Comparison of ENCODE assay signal across 20 cellular contexts in the genomic region with DNA sequence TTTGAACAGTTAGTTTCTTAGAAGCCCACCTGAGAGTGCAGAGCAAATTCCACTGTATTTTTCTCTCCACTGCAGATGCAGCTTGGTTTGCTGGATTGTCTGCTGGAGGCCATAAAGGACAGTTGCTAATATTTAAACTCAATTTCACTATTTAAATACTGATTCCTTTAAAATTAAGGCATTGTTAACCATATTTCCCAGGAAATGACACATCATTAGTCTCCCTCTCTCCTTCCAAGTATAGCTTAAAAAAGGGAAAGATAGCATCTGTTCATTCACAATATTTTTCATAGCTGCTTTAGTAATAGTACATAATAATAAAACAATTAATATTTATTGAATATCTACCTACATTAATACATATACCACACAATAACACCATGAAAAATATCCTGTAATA.
"Had no signal": no experiment of that assay in that cellular context is flagged by ENCODE, and none has a peak within 500 bp of the region (broad histone marks: within the 10 kb centered on the region; RNA-seq: fewer than 3 reads in every experiment).

No MANE protein-coding gene starts in this region.

- H3K9me3 Mint-ChIP-seq: activated T-cell treated with anti-CD3 and anti-CD28 coated beads, Interleukin-2, amount 50 U/mL, for 4 hours; central memory CD8-positive, alpha-beta T cell; stimulated activated naive CD8-positive, alpha-beta T cell treated with anti-CD3 and anti-CD28 coated beads, Interleukin-15, Interleukin-2, amounts not matched to agents 100 ng/mL and 50 ng/mL, for 24 hours had no signal

- H3K27ac Mint-ChIP-seq: activated B cell treated with CpG ODN at 0.5 μM for 24 hours; activated naive CD4-positive, alpha-beta T cell treated with anti-CD3 and anti-CD28 coated beads for 36 hours; brain; nephron progenitor cell; progenitor cell of endocrine pancreas; stimulated activated naive CD8-positive, alpha-beta T cell treated with anti-CD3 and anti-CD28 coated beads, Interleukin-15, Interleukin-2, amounts not matched to agents 100 ng/mL and 50 ng/mL, for 24 hours had no signal

- H3K4me1 Mint-ChIP-seq: activated B cell treated with CpG ODN at 0.5 μM for 24 hours; brain; central memory CD8-positive, alpha-beta T cell; nephron progenitor cell had no signal

- H3K36me3 ChIP-seq: colonic mucosa, heart right ventricle, left ventricle myocardium inferior, vagina had no signal

- H3K36me3 Mint-ChIP-seq: brain had no signal

- H3K4me3 ChIP-seq: colonic mucosa, heart right ventricle, left ventricle myocardium inferior, vagina had no signal

- H3K27ac ChIP-seq: colonic mucosa, heart right ventricle, left ventricle myocardium inferior, vagina had no signal

- H3K4me3 Mint-ChIP-seq: activated B cell treated with CpG ODN at 0.5 μM for 24 hours; activated naive CD4-positive, alpha-beta T cell treated with anti-CD3 and anti-CD28 coated beads for 36 hours; activated T-cell treated with anti-CD3 and anti-CD28 coated beads, Interleukin-2, amount 50 U/mL, for 4 hours; brain; central memory CD8-positive, alpha-beta T cell; nephron progenitor cell; stimulated activated naive CD8-positive, alpha-beta T cell treated with anti-CD3 and anti-CD28 coated beads, Interleukin-15, Interleukin-2, amounts not matched to agents 100 ng/mL and 50 ng/mL, for 24 hours had no signal

- H3K27me3 Mint-ChIP-seq: activated B cell treated with CpG ODN at 0.5 μM for 24 hours; brain; central memory CD8-positive, alpha-beta T cell; progenitor cell of endocrine pancreas; stimulated activated naive CD8-positive, alpha-beta T cell treated with anti-CD3 and anti-CD28 coated beads, Interleukin-15, Interleukin-2, amounts not matched to agents 100 ng/mL and 50 ng/mL, for 24 hours had no signal

- H3K9me3 ChIP-seq: colonic mucosa, vagina had no signal

- H3K4me1 ChIP-seq: colonic mucosa, heart right ventricle, left ventricle myocardium inferior, vagina had no signal

- H3K27me3 ChIP-seq: colonic mucosa, heart right ventricle, vagina had no signal

- ATAC-seq: activated T-cell treated with anti-CD3 and anti-CD28 coated beads, Interleukin-2, amount 50 U/mL, for 4 hours; heart right ventricle had no signal

- DNase-seq: activated B cell treated with CpG ODN at 0.5 μM for 24 hours; activated CD4-positive, alpha-beta T cell treated with anti-CD3 and anti-CD28 coated beads, Interleukin-2, amount 50 U/mL, for 1 hour; activated CD8-positive, alpha-beta memory T cell treated with anti-CD3 and anti-CD28 coated beads, Interleukin-2, amount 50 U/mL, for 4 hours; activated naive CD4-positive, alpha-beta T cell treated with anti-CD3 and anti-CD28 coated beads for 36 hours; activated T-cell treated with anti-CD3 and anti-CD28 coated beads, Interleukin-2, amount 50 U/mL, for 4 hours; anterior cingulate cortex; colonic mucosa; erythroblast; heart right ventricle; kidney glomerular epithelial cell; left ventricle myocardium inferior; nephron progenitor cell; stimulated activated CD4-positive, alpha-beta T cell treated with anti-CD3 and anti-CD28 coated beads, Interleukin-2, amount 100 ng/mL, for 24 hours; T-helper 9 cell; trophoblast cell had no signal
